12 cellular contexts compared by ENCODE assay signal in genomic region chr11:17473071-17473744, GRCh38. TPM values are rescaled to one million over a fixed set of nuclear protein-coding genes. Genes with fewer than 3 reads are reported as not detected.
DNase-seq lines count a peak whose midpoint lies in the region; ATAC-seq and TF ChIP-seq lines count a peak whose summit lies in the region.
"Had no signal": no experiment of that assay in that cellular context is flagged by ENCODE, and none has a peak within 500 bp of the region (broad histone marks: within the 10 kb centered on the region; RNA-seq: fewer than 3 reads in every experiment).

No MANE protein-coding gene starts in this region.

- ATAC-seq in Panc1 (peak; percentile 79), esophagus mucosa (no peak), GM18870 (IDR thresholded peaks at IDR 0.05; ENCODE audit: unreplicated experiment) (no peak)
- ATAC-seq in activated naive CD4-positive, alpha-beta T cell treated with anti-CD3 and anti-CD28 coated beads, Interleukin-2, amount 50 U/mL, for 72 hours, result no peak

- H3K4me1 ChIP-seq in A673 (ENCODE audit: insufficient read depth, low read length, poor library complexity, severe bottlenecking), result no peaks in the 10 kb centered on the region
- no peaks in the 10 kb centered on the region for H3K4me1 ChIP-seq in HAP-1
- no peaks in the 10 kb centered on the region for H3K4me1 ChIP-seq in Panc1 (ENCODE audit: control insufficient read depth, insufficient read depth, low read length)

- H3K9me3 ChIP-seq in A673 (ENCODE audit: low read depth, low read length, poor library complexity, severe bottlenecking) (no peaks in the 10 kb centered on the region), HAP-1 (no peaks in the 10 kb centered on the region), Panc1 (ENCODE audit: control insufficient read depth, insufficient read depth, low read depth, low read length) (no peaks in the 10 kb centered on the region)

- H3K27me3 ChIP-seq in A673 (replicated peaks; ENCODE audit: insufficient read depth, low read depth, low read length, poor library complexity) (peaks cover 63% of the 10 kb centered on the region), HAP-1 (ENCODE audit: low read depth) (peaks cover 17% of the 10 kb centered on the region; the same call in 1 of the 2 replicates), Panc1 (ENCODE audit: control insufficient read depth, insufficient read depth, low read length) (peaks cover 13% of the 10 kb centered on the region)

- DNase-seq in A673 (ENCODE audit: low spot score) (peak; percentile 8), HAP-1 (ENCODE audit: low spot score in 2 of 2) (peak; percentile 42 to 57), Panc1 (ENCODE audit: low read depth, low spot score) (no peak), glomerular visceral epithelial cell (ENCODE audit: extremely low spot score) (peak; percentile 6)
- DNase-seq in stimulated activated naive CD4-positive, alpha-beta T cell (lab: John Stamatoyannopoulos, UW), result no peak
- DNase-seq in activated naive CD4-positive, alpha-beta T cell treated with anti-CD3 and anti-CD28 coated beads, Interleukin-2, amount 50 U/mL, for 72 hours (ENCODE audit: low spot score in 2 of 2), result no peak
- DNase-seq: activated naive CD8-positive, alpha-beta T cell treated with anti-CD3 and anti-CD28 coated beads for 36 hours; stimulated activated naive B cell treated with anti-CD40 and anti-IgM and Interleukin-4, amounts not matched to agents 10 μg/mL and 1 μg/mL and 100 μg/mL, for 72 hours had no signal

- no peaks in the 10 kb centered on the region for H3K9me3 Mint-ChIP-seq in activated naive CD4-positive, alpha-beta T cell treated with anti-CD3 and anti-CD28 coated beads, Interleukin-2, amount 50 U/mL, for 72 hours
- H3K9me3 Mint-ChIP-seq: activated naive CD8-positive, alpha-beta T cell treated with anti-CD3 and anti-CD28 coated beads for 36 hours had no signal

- in situ Hi-C loops in HAP-1 (cut with MboI; ENCODE audit: low sequenced_read_pairs) (no loop called here), Panc1 (cut with HindIII; ENCODE audit: low pct_unique_long_range_greater_than_20kb, low sequenced_read_pairs) (no loop called here)

- H3K27ac ChIP-seq in A673 (ENCODE audit: low read depth, low read length, poor library complexity, severe bottlenecking), result no peak overlapping the region
- H3K27ac ChIP-seq in Panc1 (ENCODE audit: low read length), result no peak overlapping the region

- intact Hi-C loops in A673 (cut with micrococcal nuclease; ENCODE audit: unreplicated experiment) (no loop called here), Panc1 (cut with micrococcal nuclease; ENCODE audit: unreplicated experiment) (no loop called here)

- H3K36me3 Mint-ChIP-seq in activated naive CD4-positive, alpha-beta T cell treated with anti-CD3 and anti-CD28 coated beads, Interleukin-2, amount 50 U/mL, for 72 hours, result no peaks in the 10 kb centered on the region
- H3K36me3 Mint-ChIP-seq: activated naive CD8-positive, alpha-beta T cell treated with anti-CD3 and anti-CD28 coated beads for 36 hours; CD14-positive monocyte; stimulated activated naive B cell treated with anti-CD40 and anti-IgM and Interleukin-4, amounts not matched to agents 10 μg/mL and 1 μg/mL and 100 μg/mL, for 72 hours had no signal

- CTCF ChIA-PET in A673 (lab: Charles Lee), result no interaction called here
- CTCF ChIA-PET in Panc1 (lab: Charles Lee), result no interaction called here

- POLR2A ChIA-PET in A673 (lab: Charles Lee; ENCODE audit: low non-redundant PET), result no interaction called here
- POLR2A ChIA-PET in Panc1 (lab: Charles Lee), result no interaction called here

- H3K4me3 ChIP-seq in A673 (ENCODE audit: low read depth, low read length, poor library complexity, severe bottlenecking) (no peak overlapping the region), HAP-1 (no peak overlapping the region), Panc1 (ENCODE audit: low read depth in 2 of 2, low read length in 2 of 2) (no peak overlapping the region)

- TF ChIP-seq CTCF in A673 (conservative IDR thresholded peaks at IDR 0.05; ENCODE audit: low read depth, low read length) (no peak), Panc1 (IDR thresholded peaks at IDR 0.05) (peak; percentile 44; the same call in 1 of the 2 replicates)

- BruUV-seq in A673 (replicated peaks; lab: Mats Ljungman, UMichigan) (no TSS peak), Panc1 (replicated peaks; lab: Mats Ljungman, UMichigan) (no TSS peak)

- H3K27ac Mint-ChIP-seq in activated naive CD4-positive, alpha-beta T cell treated with anti-CD3 and anti-CD28 coated beads, Interleukin-2, amount 50 U/mL, for 72 hours, result no peak overlapping the region
- H3K27ac Mint-ChIP-seq: activated naive CD8-positive, alpha-beta T cell treated with anti-CD3 and anti-CD28 coated beads for 36 hours; stimulated activated naive B cell treated with anti-CD40 and anti-IgM and Interleukin-4, amounts not matched to agents 10 μg/mL and 1 μg/mL and 100 μg/mL, for 72 hours had no signal

- no peaks in the 10 kb centered on the region for H3K36me3 ChIP-seq in A673 (ENCODE audit: insufficient read depth, low read length, poor library complexity, severe bottlenecking)
- H3K36me3 ChIP-seq in HAP-1 (replicated peaks), result no peaks in the 10 kb centered on the region
- H3K36me3 ChIP-seq in Panc1 (ENCODE audit: control insufficient read depth, insufficient read depth, low read length), result no peaks in the 10 kb centered on the region; the same call in 1 of the 2 replicates

RNA-seq across cellular contexts. Expression of gene ABCC8, which starts 3.4 kb away (rescaled TPM):
- total RNA-seq in A673 (2021), result not detected in 2 replicates
- total RNA-seq in Panc1 (2021; ENCODE audit: unreplicated experiment), result 0.18 TPM
- polyA plus RNA-seq in Panc1 (2012; ENCODE audit: insufficient read length), result 0.23 TPM
- total RNA-seq in activated naive CD4-positive, alpha-beta T cell treated with anti-CD3 and anti-CD28 coated beads, Interleukin-2, amount 50 U/mL, for 72 hours, result not detected
- not detected for total RNA-seq in esophagus mucosa
- total RNA-seq: activated naive CD8-positive, alpha-beta T cell treated with anti-CD3 and anti-CD28 coated beads for 36 hours; glomerular endothelial cell had no signal
- polyA plus RNA-seq: CD14-positive monocyte had no signal

Comparison
In these comparisons a context has a peak if more than half of its experiments do, and no peak if none do; other contexts are left out.
1. DNase-seq: peak in A673 (single experiment), HAP-1 (2 of 2) and glomerular visceral epithelial cell (single experiment); none in Panc1 (single experiment), stimulated activated naive CD4-positive, alpha-beta T cell (0 of 6) and activated naive CD4-positive, alpha-beta T cell treated with anti-CD3 and anti-CD28 coated beads, Interleukin-2, amount 50 U/mL, for 72 hours (0 of 2).